ENCODE assay signal across 20 cellular contexts in the genomic region with DNA sequence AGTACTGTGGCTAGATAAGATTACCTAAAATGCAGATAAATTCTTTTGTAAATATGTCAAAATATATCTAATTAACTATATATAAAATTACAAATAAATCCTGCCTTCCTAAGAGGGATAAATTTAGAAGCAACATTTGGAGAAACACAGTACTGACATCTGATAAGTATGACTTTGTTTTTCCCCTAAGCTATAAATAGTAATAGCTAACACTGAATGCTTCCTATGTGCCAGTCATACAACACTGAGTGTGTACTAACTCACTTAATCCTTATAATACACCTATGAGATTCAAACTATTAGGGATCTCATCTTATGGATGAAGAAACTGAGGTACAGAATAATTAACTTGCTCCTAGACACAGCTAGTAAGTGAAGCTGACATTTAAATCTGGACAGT.
"Had no signal": no experiment of that assay in that cellular context is flagged by ENCODE, and none has a peak within 500 bp of the region (broad histone marks: within the 10 kb centered on the region; RNA-seq: fewer than 3 reads in every experiment).

No MANE protein-coding gene starts in this region.

- H3K27me3 ChIP-seq: colonic mucosa, gastroesophageal sphincter, neural progenitor cell, right lobe of liver, testis, tibial artery had no signal

- H3K4me1 ChIP-seq: colonic mucosa, gastroesophageal sphincter, neural progenitor cell, prostate gland, right lobe of liver, testis had no signal

- H3K36me3 ChIP-seq: colonic mucosa, gastroesophageal sphincter, neural progenitor cell, prostate gland, right lobe of liver, tibial artery had no signal

- H3K4me3 ChIP-seq: colonic mucosa, gastroesophageal sphincter, mucosa of descending colon, neural progenitor cell, prostate gland, right lobe of liver, testis, tibial artery had no signal

- DNase-seq: colonic mucosa; effector CD8-positive, alpha-beta T cell; endodermal cell; foreskin fibroblast; mesenchymal stem cell; mucosa of descending colon; naive thymus-derived CD4-positive, alpha-beta T cell; right lobe of liver; stimulated activated CD4-positive, alpha-beta T cell treated with anti-CD3 and anti-CD28 coated beads, Interleukin-2, amount 100 ng/mL, for 24 hours; stimulated activated CD4-positive, alpha-beta T cell treated with anti-CD3 and anti-CD28 coated beads, Interleukin-4, amount 100 ng/mL, for 24 hours; stimulated activated naive CD8-positive, alpha-beta T cell treated with anti-CD3 and anti-CD28 coated beads, Interleukin-15, Interleukin-2, amounts not matched to agents 100 U/mL and 50 U/mL, for 24 hours; substantia nigra; testis; tibial artery had no signal

- H3K9me3 ChIP-seq: colonic mucosa, gastroesophageal sphincter, mucosa of descending colon, prostate gland, right lobe of liver, testis, tibial artery had no signal

- ATAC-seq: esophagus mucosa; gastroesophageal sphincter; mucosa of descending colon; naive thymus-derived CD4-positive, alpha-beta T cell; right lobe of liver; stimulated activated memory B cell treated with anti-CD40 and anti-IgM and Interleukin-4, amounts not matched to agents 10 μg/mL and 1 μg/mL and 100 μg/mL, for 72 hours; stimulated activated naive CD8-positive, alpha-beta T cell treated with anti-CD3 and anti-CD28 coated beads, Interleukin-15, Interleukin-2, amounts not matched to agents 100 U/mL and 50 U/mL, for 24 hours had no signal

- H3K27ac ChIP-seq: colonic mucosa, epithelial cell of prostate, gastroesophageal sphincter, neural progenitor cell, prostate gland, right lobe of liver, testis, tibial artery had no signal
